Comparison of ENCODE assay signal across 8 cellular contexts in the genomic region with DNA sequence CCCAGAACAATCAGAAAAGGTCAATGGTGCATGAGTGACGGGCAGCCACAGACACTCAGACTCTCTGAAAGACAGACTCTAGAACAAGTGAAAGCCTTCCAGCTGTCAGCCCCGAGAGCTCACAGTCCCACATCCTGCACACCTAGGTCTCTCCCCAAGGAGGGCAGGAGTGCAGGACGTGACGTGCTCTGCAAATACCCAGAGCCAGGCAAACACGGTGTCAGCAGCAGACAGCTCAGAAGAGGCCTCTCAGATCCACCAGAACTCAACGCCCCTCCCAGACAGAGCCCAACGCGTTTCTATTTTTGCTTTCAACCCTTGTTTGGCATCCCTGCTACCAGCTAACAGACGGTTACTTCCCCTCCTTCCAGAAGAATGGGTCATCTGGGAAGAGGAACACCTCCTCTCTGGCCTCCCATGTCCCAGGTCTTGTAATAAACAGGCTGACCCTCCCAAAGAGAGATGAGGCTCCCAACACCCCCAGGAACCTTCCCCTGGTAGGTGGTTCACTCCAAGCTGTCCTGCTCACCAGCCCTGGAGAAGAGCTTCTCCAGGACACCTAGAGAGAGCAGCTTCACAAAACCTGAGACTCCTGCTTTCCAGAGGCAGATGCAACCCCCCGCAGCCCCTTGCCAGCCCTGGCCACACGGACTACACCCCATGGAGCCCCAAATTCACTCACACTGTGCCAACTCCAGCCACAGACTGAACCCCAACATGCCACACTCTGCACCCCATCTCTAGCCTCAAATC. TPM values are rescaled to one million over a fixed set of nuclear protein-coding genes. Genes with fewer than 3 reads are reported as not detected.
DNase-seq lines count a peak whose midpoint lies in the region; ATAC-seq and TF ChIP-seq lines count a peak whose summit lies in the region.

No MANE protein-coding gene starts in this region.

- no peaks in the 10 kb centered on the region for H3K9me3 ChIP-seq in sigmoid colon

- DNase-seq in NCI-H2029 (lab: John Stamatoyannopoulos, UW): peak; percentile 23
- DNase-seq in NCI-H2029 treated with DMSO at 0.1 percent for 48 hours (lab: John Stamatoyannopoulos, UW): no peak
- DNase-seq in cerebellar nuclear complex (lab: John Stamatoyannopoulos, UW): peak; percentile 50 to 64
- DNase-seq in sigmoid colon: peak; percentile 86
- no peak for DNase-seq in NCI-H2227 (lab: John Stamatoyannopoulos, UW; ENCODE audit: unreplicated experiment)
- DNase-seq in SW 1271 (lab: John Stamatoyannopoulos, UW): no peak

- H3K27ac ChIP-seq in sigmoid colon: peak overlapping the region; percentile 81 to 86 (median 82)

- intact Hi-C loops in sigmoid colon (cut with DNase I): no loop called here

- ATAC-seq in HG03432 (IDR thresholded peaks at IDR 0.05; ENCODE audit: unreplicated experiment) (peak; percentile 67), GM18907 (IDR thresholded peaks at IDR 0.05; ENCODE audit: unreplicated experiment) (no peak)

- no peak for TF ChIP-seq EP300 in sigmoid colon (IDR thresholded peaks at IDR 0.05)

- peaks cover 0 to 47% (median 31%) of the 10 kb centered on the region in 4 donors for H3K4me1 ChIP-seq in sigmoid colon

- H3K36me3 ChIP-seq in sigmoid colon: no peaks in the 10 kb centered on the region

- WGBS in sigmoid colon, 2 donors: 39 to 67% methylated on average over 11 of the region's 11 CpGs

- TF ChIP-seq CTCF in sigmoid colon (IDR thresholded peaks at IDR 0.05): no peak

- H3K27me3 ChIP-seq in sigmoid colon: no peaks in the 10 kb centered on the region

- no peak for TF ChIP-seq POLR2A in sigmoid colon (IDR thresholded peaks at IDR 0.05)

- H3K4me3 ChIP-seq in sigmoid colon: no peak overlapping the region

RNA-seq across cellular contexts. Expression of a gene that starts 7.6 kb away (rescaled TPM):
- 10 to 100 TPM in 1 of 4 donors, 1 to 10 TPM in 3; 4.3 to 13.6 (median 8.0) TPM for total RNA-seq in sigmoid colon
- polyA plus RNA-seq in sigmoid colon: 1 to 10 TPM; 3.6 to 5.7 (median 4.6) TPM

Comparison
In these comparisons a context has a peak if more than half of its experiments do, and no peak if none do; other contexts are left out.
1. DNase-seq: peak in NCI-H2029 (single experiment), cerebellar nuclear complex (2 of 2) and sigmoid colon (single experiment); none in NCI-H2029 treated with DMSO at 0.1 percent for 48 hours (single experiment), NCI-H2227 (single experiment) and SW 1271 (0 of 2).